30 cellular contexts compared by ENCODE assay signal in the genomic region with DNA sequence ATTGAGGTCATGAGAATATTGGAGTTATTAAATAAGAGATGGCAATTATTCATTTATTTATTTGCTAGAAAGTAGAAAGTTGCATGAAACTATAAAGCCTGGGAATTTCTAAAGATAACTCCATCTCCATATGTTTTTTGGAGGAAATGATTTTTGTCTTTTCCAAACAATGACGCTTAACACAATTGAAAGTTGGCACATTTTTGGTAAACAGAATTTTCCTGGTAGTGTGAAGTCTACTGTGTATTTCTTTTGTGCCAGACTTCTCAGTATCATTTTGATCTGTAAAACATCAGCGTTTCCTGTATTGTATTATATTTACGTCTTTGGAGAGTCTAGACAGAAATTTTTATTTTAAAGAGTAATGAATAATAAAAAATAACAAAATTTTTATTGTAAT.
"Had no signal": no experiment of that assay in that cellular context is flagged by ENCODE, and none has a peak within 500 bp of the region (broad histone marks: within the 10 kb centered on the region; RNA-seq: fewer than 3 reads in every experiment).

No MANE protein-coding gene starts in this region.

- H3K27ac ChIP-seq: KMS-11 had no signal

- H3K36me3 ChIP-seq: MG63 had no signal

- H3K4me2 ChIP-seq: KMS-11 had no signal

- H3K9ac ChIP-seq: KMS-11 had no signal

- H3K27me3 ChIP-seq: MG63 had no signal

- DNase-seq: Karpas-422, Kasumi-1, KBM-7, KG1, MG63, MM.1S, MV-4-11, NCI-H1048, NCI-H1092, NCI-H1092 treated with DMSO at 0.1 percent for 48 hours, NCI-H1105, NCI-H1417 treated with DMSO at 0.1 percent for 48 hours, NCI-H1436 treated with DMSO at 0.1 percent for 48 hours, NCI-H146, NCI-H1694, NCI-H1694 treated with DMSO at 0.1 percent for 48 hours, NCI-H187, NCI-H187 treated with DMSO at 0.1 percent for 48 hours, NCI-H1930, NCI-H2029, NCI-H2029 treated with DMSO at 0.1 percent for 48 hours, NCI-H2081, NCI-H2081 treated with DMSO at 0.1 percent for 48 hours, NCI-H2107, NCI-H2171, NCI-H2171 treated with DMSO at 0.1 percent for 48 hours, NCI-H226, NCI-H446, NCI-H446 treated with DMSO at 0.1 percent for 48 hours had no signal

- H3K9me3 ChIP-seq: MG63 had no signal

- H3K4me3 ChIP-seq: MG63 had no signal
